In genomic region chr5:103119067-103119764, GRCh38 we compare ENCODE assay signal across 8 cellular contexts. TPM values are rescaled to one million over a fixed set of nuclear protein-coding genes. Genes with fewer than 3 reads are reported as not detected.
A peak's percentile ranks its signal among the peaks of the same experiment; 100 is the strongest.
DNase-seq lines count a peak whose midpoint lies in the region; ATAC-seq and TF ChIP-seq lines count a peak whose summit lies in the region.

No MANE protein-coding gene starts in this region.

- in situ Hi-C loops in astrocyte of the cerebellum (cut with HindIII; ENCODE audit: low sequenced_read_pairs) = no loop called here

- no peaks in the 10 kb centered on the region for H3K27me3 Mint-ChIP-seq in CD4-positive, alpha-beta memory T cell

- H3K27me3 ChIP-seq in CD4-positive, alpha-beta memory T cell (ENCODE audit: insufficient read depth, low read length) = no peaks in the 10 kb centered on the region
- H3K27me3 ChIP-seq in left lung (no peaks in the 10 kb centered on the region), tibial artery (no peaks in the 10 kb centered on the region)

- ATAC-seq in left lung = peak; percentile 1
- no peak for ATAC-seq in GM19328 (IDR thresholded peaks at IDR 0.05; ENCODE audit: unreplicated experiment)

- H3K4me1 Mint-ChIP-seq in CD4-positive, alpha-beta memory T cell = peaks cover 28 to 64% (median 44%) of the 10 kb centered on the region in 4 donors

- no peaks in the 10 kb centered on the region for H3K9me3 Mint-ChIP-seq in CD4-positive, alpha-beta memory T cell

- TF ChIP-seq CTCF in astrocyte of the cerebellum (IDR thresholded peaks at IDR 0.05; ENCODE audit: low read depth, low read length, missing control alignments) = no peak
- no peak for TF ChIP-seq CTCF in left lung (IDR thresholded peaks at IDR 0.05)
- TF ChIP-seq CTCF in tibial artery (IDR thresholded peaks at IDR 0.05) = no peak

- H3K4me3 Mint-ChIP-seq in CD4-positive, alpha-beta memory T cell = peak overlapping the region; percentile 91 to 100 (median 98)

- H3K27ac Mint-ChIP-seq in CD4-positive, alpha-beta memory T cell = peak overlapping the region; percentile 94 to 100 (median 99)

- H3K9me3 ChIP-seq in CD4-positive, alpha-beta memory T cell (ENCODE audit: control insufficient read depth in 1 of 2, low read length in 2 of 2) = no peaks in the 10 kb centered on the region
- H3K9me3 ChIP-seq in KOPT-K1 (ENCODE audit: insufficient read depth, low read length, poor library complexity, severe bottlenecking) = no peaks in the 10 kb centered on the region
- no peaks in the 10 kb centered on the region for H3K9me3 ChIP-seq in left lung
- H3K9me3 ChIP-seq in tibial artery = no peaks in the 10 kb centered on the region

- H3K4me1 ChIP-seq in CD4-positive, alpha-beta memory T cell (ENCODE audit: insufficient read depth, low read length) = peaks cover 47% of the 10 kb centered on the region
- peaks cover 0 to 35% of the 10 kb centered on the region in 2 donors for H3K4me1 ChIP-seq in left lung
- peaks cover 0 to 44% (median 22%) of the 10 kb centered on the region in 4 donors for H3K4me1 ChIP-seq in tibial artery

- intact Hi-C loops in CD4-positive, alpha-beta memory T cell (cut with micrococcal nuclease) = no loop called here
- intact Hi-C loops in left lung (cut with DNase I) = no loop called here
- intact Hi-C loops in tibial artery (cut with DNase I; ENCODE audit: low total_unique reads) = no loop called here

- POLR2A ChIA-PET in CD4-positive, alpha-beta memory T cell (lab: Charles Lee; ENCODE audit: partially characterized antibody) = interaction anchor here (0.5 to 2.8 kb wide), 14 partner anchors 8 to 965 kb away, joined by 3 to 46 read pairs (median 5); partner anchors contain the start of genes MACIR and PAM

- CTCF ChIA-PET in CD4-positive, alpha-beta memory T cell (lab: Charles Lee; ENCODE audit: partially characterized antibody) = interaction anchor here (0.8 to 2.5 kb wide), 4 partner anchors 10 to 362 kb away, joined by 3 to 9 read pairs (median 7); partner anchors contain the start of gene MACIR

- H3K36me3 Mint-ChIP-seq in CD4-positive, alpha-beta memory T cell = peaks cover 7 to 15% of the 10 kb centered on the region in 2 donors

- peak overlapping the region; percentile 81 for H3K27ac ChIP-seq in CD4-positive, alpha-beta memory T cell (ENCODE audit: low read depth, low read length)
- peak overlapping the region; percentile 96 for H3K27ac ChIP-seq in KOPT-K1 (ENCODE audit: low read depth, low read length, poor library complexity, severe bottlenecking)
- peak overlapping the region; percentile 97 for H3K27ac ChIP-seq in left lung
- H3K27ac ChIP-seq in tibial artery = peak overlapping the region; percentile 89 to 93

- DNase-seq in CD4-positive, alpha-beta memory T cell = no peak
- no peak for DNase-seq in astrocyte of the cerebellum (ENCODE audit: low read depth)
- no peak for DNase-seq in left lung
- DNase-seq in tibial artery = no peak
- no peak for DNase-seq in NAMALWA (ENCODE audit: low spot score)
- DNase-seq in AG20443 (ENCODE audit: low spot score) = no peak

- H3K36me3 ChIP-seq in CD4-positive, alpha-beta memory T cell (ENCODE audit: insufficient read depth, low read length) = no peaks in the 10 kb centered on the region
- H3K36me3 ChIP-seq in KOPT-K1 (ENCODE audit: insufficient read depth, low read length) (peaks cover 13% of the 10 kb centered on the region), left lung (no peaks in the 10 kb centered on the region), tibial artery (no peaks in the 10 kb centered on the region)

- peak overlapping the region; percentile 92 to 96 for H3K4me3 ChIP-seq in CD4-positive, alpha-beta memory T cell (ENCODE audit: low read length in 2 of 2)
- H3K4me3 ChIP-seq in astrocyte of the cerebellum (ENCODE audit: low read depth, low read length) (peak overlapping the region; percentile 81), left lung (peak overlapping the region; percentile 74 to 86), tibial artery (peak overlapping the region; percentile 74 to 77)

RNA-seq across cellular contexts. Expression of gene GIN1, which starts 0.7 kb away (rescaled TPM):
- total RNA-seq in CD4-positive, alpha-beta memory T cell = 10 to 100 TPM; 14.8 to 15.2 TPM
- polyA plus RNA-seq in CD4-positive, alpha-beta memory T cell = 10 to 100 TPM in 1 of 2 donors, 1 to 10 TPM in 1; 10.0 to 10.2 TPM
- total RNA-seq in left lung = 10 to 100 TPM in 1 of 2 donors, 1 to 10 TPM in 1; 7.5 to 11.0 TPM

RNA-seq across cellular contexts. Expression of gene PPIP5K2, which starts 0.9 kb away (rescaled TPM):
- total RNA-seq in CD4-positive, alpha-beta memory T cell = 10 to 100 TPM; 64.1 to 66.5 TPM
- 10 to 100 TPM; 21.1 to 22.5 TPM for polyA plus RNA-seq in CD4-positive, alpha-beta memory T cell
- total RNA-seq in left lung = 10 to 100 TPM; 47.7 to 71.0 TPM
